Comparison of ENCODE assay signal across 8 cellular contexts in genomic region chr10:104274762-104275721, GRCh38. TPM values are rescaled to one million over a fixed set of nuclear protein-coding genes. Genes with fewer than 3 reads are reported as not detected.
DNase-seq lines count a peak whose midpoint lies in the region; ATAC-seq and TF ChIP-seq lines count a peak whose summit lies in the region.

No MANE protein-coding gene starts in this region.

- H3K36me3 Mint-ChIP-seq in chondrocyte (ENCODE audit: low read depth), result no peaks in the 10 kb centered on the region

- no peaks in the 10 kb centered on the region for H3K9me3 Mint-ChIP-seq in chondrocyte (ENCODE audit: low read depth)

- DNase-seq in NCI-H748 (lab: John Stamatoyannopoulos, UW; ENCODE audit: unreplicated experiment) (peak; percentile 46), NCI-H748 treated with DMSO at 0.1 percent for 48 hours (lab: John Stamatoyannopoulos, UW) (no peak), chondrocyte (ENCODE audit: low spot score) (no peak), left lobe of liver (ENCODE audit: low spot score) (no peak), NCI-H446 (lab: John Stamatoyannopoulos, UW) (no peak)
- DNase-seq in activated CD4-positive, CD25-positive, alpha-beta regulatory T cell treated with anti-CD3 and anti-CD28 coated beads, Interleukin-2, amount 50 U/mL, for 72 hours, result peak; percentile 58
- peak; percentile 71 for DNase-seq in stimulated activated CD8-positive, alpha-beta memory T cell treated with anti-CD3 and anti-CD28 coated beads, Interleukin-4, amount 100 ng/mL, for 48 hours

- peaks cover 4% of the 10 kb centered on the region for H3K27me3 Mint-ChIP-seq in chondrocyte (ENCODE audit: low read depth)

- peak; percentile 82 for TF ChIP-seq CTCF in chondrocyte (IDR thresholded peaks at IDR 0.05)

- H3K4me3 Mint-ChIP-seq in chondrocyte (ENCODE audit: unreplicated experiment), result peak overlapping the region; percentile 42

- peaks cover 9% of the 10 kb centered on the region for H3K4me1 Mint-ChIP-seq in chondrocyte (ENCODE audit: low read depth)

- ATAC-seq in HG03521 (IDR thresholded peaks at IDR 0.05; ENCODE audit: unreplicated experiment) (peak; percentile 64), left lobe of liver (peak; percentile 90)

- no peak overlapping the region for H3K27ac Mint-ChIP-seq in chondrocyte (ENCODE audit: unreplicated experiment)

RNA-seq across cellular contexts. Expression of gene GSTO2, which starts 6.1 kb away (rescaled TPM):
- total RNA-seq in chondrocyte (0.28 to 0.73 TPM (median 0.32 TPM) in 3 replicates), left lobe of liver (2.9 TPM)

RNA-seq across cellular contexts. Expression of gene GSTO1, which starts 20.4 kb away (rescaled TPM):
- total RNA-seq in chondrocyte (57.0 to 78.2 TPM (median 61.8 TPM) in 3 replicates), left lobe of liver (194 TPM)

RNA-seq across cellular contexts. Expression of gene CFAP43, which starts 42.9 kb away (rescaled TPM):
- total RNA-seq in chondrocyte, result 0.15 to 0.17 TPM in 2 of 3 replicates, not detected in the other
- 0.50 TPM for total RNA-seq in left lobe of liver

Comparison
In these comparisons a context has a peak if more than half of its experiments do, and no peak if none do; other contexts are left out.
1. DNase-seq: peak in NCI-H748 (single experiment), activated CD4-positive, CD25-positive, alpha-beta regulatory T cell treated with anti-CD3 and anti-CD28 coated beads, Interleukin-2, amount 50 U/mL, for 72 hours (single experiment) and stimulated activated CD8-positive, alpha-beta memory T cell treated with anti-CD3 and anti-CD28 coated beads, Interleukin-4, amount 100 ng/mL, for 48 hours (single experiment); none in NCI-H748 treated with DMSO at 0.1 percent for 48 hours (single experiment), chondrocyte (single experiment), left lobe of liver (single experiment) and NCI-H446 (0 of 2).